In the genomic region with DNA sequence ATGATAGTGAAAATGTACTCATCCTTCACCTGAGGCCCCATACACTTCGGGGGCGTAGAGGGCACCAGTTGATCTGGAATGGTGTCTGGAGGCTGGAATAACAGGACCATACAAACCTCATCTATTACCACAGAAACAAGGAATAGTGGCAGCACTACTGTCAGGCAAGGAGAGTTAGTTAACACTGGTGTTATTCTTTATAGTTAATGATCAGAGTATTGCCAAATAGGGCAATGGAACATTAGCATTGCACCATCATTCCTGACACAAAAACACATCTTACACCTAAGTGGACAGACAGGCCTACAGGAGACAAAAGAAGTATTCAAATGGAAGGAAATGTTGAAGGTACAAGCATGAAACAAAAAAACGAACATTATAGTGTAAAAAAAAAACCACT, we compare ENCODE assay signal across 21 cellular contexts.
DNase-seq lines count a peak whose midpoint lies in the region; ATAC-seq, FAIRE-seq and TF ChIP-seq lines count a peak whose summit lies in the region.
"Had no signal": no experiment of that assay in that cellular context is flagged by ENCODE, and none has a peak within 500 bp of the region (broad histone marks: within the 10 kb centered on the region; RNA-seq: fewer than 3 reads in every experiment).

No MANE protein-coding gene starts in this region.

- DNase-seq in H9 = no peak
- DNase-seq in PC-3 = no peak
- DNase-seq in neuronal stem cell (ENCODE audit: low spot score) = no peak
- no peak for DNase-seq in NCI-H774 (lab: John Stamatoyannopoulos, UW)
- no peak for DNase-seq in GM12891 (ENCODE audit: insufficient read length, low spot score)
- DNase-seq in type B pancreatic cell (ENCODE audit: extremely low spot score, unreplicated experiment) = no peak
- DNase-seq in activated CD8-positive, alpha-beta memory T cell treated with anti-CD3 and anti-CD28 coated beads, Interleukin-2, amount 50 U/mL, for 48 hours = no peak
- DNase-seq: Caco-2; CD4-positive, CD25-positive, alpha-beta regulatory T cell; DND-41; KBM-7; NCI-H1092; NCI-H1436; NCI-H187 treated with DMSO at 0.1 percent for 48 hours; NCI-H2227 treated with DMSO at 0.1 percent for 48 hours; NCI-H510A; NK-92 treated with Interleukin-12 subunit alpha and Interleukin-12 subunit beta, amount 100 ng/mL, for 24 hours; SJCRH30 had no signal

- H2BK20ac ChIP-seq in H9 (ENCODE audit: low read depth, low read length, poor library complexity, severe bottlenecking) = no peak overlapping the region

- H3K27ac ChIP-seq in H9 (ENCODE audit: insufficient read length, low read depth, low read length) (no peak overlapping the region), PC-3 (ENCODE audit: low read length) (peak overlapping the region; percentile 99), iPS-18a (ENCODE audit: low read length) (no peak overlapping the region), neuronal stem cell (replicated peaks; ENCODE audit: low read length) (peak overlapping the region; percentile 74)
- H3K27ac ChIP-seq: SJCRH30 had no signal

- H3F3A ChIP-seq in PC-3 (ENCODE audit: low read length, unreplicated experiment) = peaks cover 18% of the 10 kb centered on the region

- no peak for ATAC-seq in PC-3
- ATAC-seq: GM12878, Panc1 had no signal

- H2BK12ac ChIP-seq in H9 (ENCODE audit: insufficient read length, low read depth, low read length) (no peak overlapping the region), neuronal stem cell (ENCODE audit: low read length) (no peak overlapping the region)

- H3K18ac ChIP-seq in H9 (ENCODE audit: insufficient read length, low read depth, low read length) (no peak overlapping the region), neuronal stem cell (ENCODE audit: low read length) (no peak overlapping the region)

- H3K9me3 ChIP-seq in H9 (ENCODE audit: control insufficient read depth, low read depth, low read length) = no peaks in the 10 kb centered on the region
- no peaks in the 10 kb centered on the region for H3K9me3 ChIP-seq in PC-3 (ENCODE audit: low read length)
- H3K9me3 ChIP-seq in iPS-18a (ENCODE audit: control insufficient read depth, low read depth, low read length) = no peaks in the 10 kb centered on the region
- no peaks in the 10 kb centered on the region for H3K9me3 ChIP-seq in neuronal stem cell (replicated peaks in 1 of 2; ENCODE audit: control insufficient read depth in 2 of 2, insufficient read depth in 1 of 2, low read depth in 1 of 2, low read length in 2 of 2)
- H3K9me3 ChIP-seq: Caco-2, SJCRH30 had no signal

- H3K4me3 ChIP-seq in PC-3 (ENCODE audit: low read length) (no peak overlapping the region), iPS-18a (ENCODE audit: low read length) (peak overlapping the region; percentile 18), neuronal stem cell (ENCODE audit: low read length in 2 of 2) (no peak overlapping the region)
- H3K4me3 ChIP-seq: GM12878, SJCRH30 had no signal

- H4K8ac ChIP-seq in H9 (replicated peaks; ENCODE audit: insufficient read length, low read depth, low read length) (no peak overlapping the region), neuronal stem cell (ENCODE audit: low read depth, low read length) (no peak overlapping the region)

- POLR2A ChIA-PET in PC-3 (lab: Charles Lee; ENCODE audit: unreplicated experiment) = no interaction called here

- no peak overlapping the region for H2AK5ac ChIP-seq in H9 (ENCODE audit: insufficient read length, low read length)
- no peak overlapping the region for H2AK5ac ChIP-seq in neuronal stem cell (ENCODE audit: low read depth, low read length)

- H3K36me3 ChIP-seq in PC-3 (ENCODE audit: low read depth, low read length) (peaks cover 11% of the 10 kb centered on the region; the same call in 1 of the 2 replicates), iPS-18a (ENCODE audit: control insufficient read depth, low read depth, low read length) (peaks cover 8% of the 10 kb centered on the region), neuronal stem cell (replicated peaks in 1 of 2; ENCODE audit: control insufficient read depth in 2 of 2, insufficient read depth in 2 of 2, low read length in 2 of 2) (peaks cover 3 to 69% of the 10 kb centered on the region in 2 donors)
- H3K36me3 ChIP-seq: SJCRH30 had no signal

- peaks cover 10% of the 10 kb centered on the region for H3K4me1 ChIP-seq in H9 (ENCODE audit: insufficient read depth, low read length)
- H3K4me1 ChIP-seq in PC-3 (ENCODE audit: insufficient read depth, low read length) = peaks cover 48% of the 10 kb centered on the region
- peaks cover 47% of the 10 kb centered on the region for H3K4me1 ChIP-seq in iPS-18a (ENCODE audit: control insufficient read depth, low read depth, low read length)
- peaks cover 6 to 8% of the 10 kb centered on the region in 2 donors for H3K4me1 ChIP-seq in neuronal stem cell (ENCODE audit: control insufficient read depth in 2 of 2, insufficient read depth in 1 of 2, low read depth in 1 of 2, low read length in 2 of 2)
- H3K4me1 ChIP-seq: SJCRH30 had no signal

- intact Hi-C loops in PC-3 (cut with micrococcal nuclease) = no loop called here

- no peak overlapping the region for H3K14ac ChIP-seq in H9 (ENCODE audit: insufficient read depth, low read length)
- no peak overlapping the region for H3K14ac ChIP-seq in neuronal stem cell (ENCODE audit: low read length)

- H3K27ac Mint-ChIP-seq in H9 (peak overlapping the region in 2 of 3 experiments; percentile 97 to 98; a peak in 5 of 7 replicates), type B pancreatic cell (no peak overlapping the region)
- H3K27ac Mint-ChIP-seq: CD4-positive, CD25-positive, alpha-beta regulatory T cell had no signal

- no peaks in the 10 kb centered on the region for H3K27me3 ChIP-seq in H9 (ENCODE audit: insufficient read depth, low read length)
- no peaks in the 10 kb centered on the region for H3K27me3 ChIP-seq in PC-3 (ENCODE audit: low read length)
- no peaks in the 10 kb centered on the region for H3K27me3 ChIP-seq in iPS-18a (ENCODE audit: control insufficient read depth, insufficient read depth, low read length)
- no peaks in the 10 kb centered on the region for H3K27me3 ChIP-seq in neuronal stem cell (ENCODE audit: control insufficient read depth in 3 of 3, insufficient read depth in 3 of 3, low read depth in 1 of 3, low read length in 3 of 3)
- H3K27me3 ChIP-seq: SJCRH30 had no signal

- no peak overlapping the region for H4K91ac ChIP-seq in H9 (ENCODE audit: insufficient read length, low read depth, low read length)
- H4K91ac ChIP-seq in neuronal stem cell (ENCODE audit: low read depth, low read length, poor library complexity) = no peak overlapping the region

- H3K4me1 Mint-ChIP-seq in H9 = peaks cover 48 to 49% of the 10 kb centered on the region in 2 experiments
- H3K4me1 Mint-ChIP-seq in type B pancreatic cell (ENCODE audit: unreplicated experiment) = no peaks in the 10 kb centered on the region

- H3K4me3 Mint-ChIP-seq in H9 (peak overlapping the region in 1 of 2 experiments; percentile 49; a peak in 2 of 5 replicates), type B pancreatic cell (no peak overlapping the region)
- H3K4me3 Mint-ChIP-seq: CD4-positive, CD25-positive, alpha-beta regulatory T cell had no signal

- H4K5ac ChIP-seq in H9 (ENCODE audit: insufficient read length, low read depth, low read length) = no peak overlapping the region

- H3K23ac ChIP-seq in H9 (ENCODE audit: insufficient read length, low read depth, low read length) (no peak overlapping the region), neuronal stem cell (ENCODE audit: low read depth, low read length, poor library complexity) (no peak overlapping the region)

- H2BK15ac ChIP-seq in H9 (ENCODE audit: low read depth, low read length) (no peak overlapping the region), neuronal stem cell (ENCODE audit: low read length) (no peak overlapping the region)

- no TSS peak for BruUV-seq in PC-3 (replicated peaks; lab: Mats Ljungman, UMichigan)

- no peak overlapping the region for H2AFZ ChIP-seq in H9 (ENCODE audit: low read length)
- H2AFZ ChIP-seq in PC-3 (ENCODE audit: low read length) = no peak overlapping the region
- no peak overlapping the region for H2AFZ ChIP-seq in neuronal stem cell (ENCODE audit: low read length)

- no peak overlapping the region for H3K4ac ChIP-seq in H9 (ENCODE audit: low read depth, low read length)
- no peak overlapping the region for H3K4ac ChIP-seq in neuronal stem cell (ENCODE audit: low read length)

- H4K20me1 ChIP-seq in H9 (ENCODE audit: control insufficient read depth, insufficient read depth, insufficient read length) = no peaks in the 10 kb centered on the region
- H4K20me1 ChIP-seq in PC-3 (ENCODE audit: low read length) = no peaks in the 10 kb centered on the region

- TF ChIP-seq POLR2A in GM12891 (IDR thresholded peaks at IDR 0.05; ENCODE audit: low read depth, low read length) = no peak

- CTCF ChIA-PET in PC-3 (lab: Charles Lee) = no interaction called here

- FAIRE-seq in GM12891 (lab: Jason Lieb, UNC) = no peak
- FAIRE-seq: GM12878 had no signal

- no peak overlapping the region for H2BK5ac ChIP-seq in H9 (ENCODE audit: insufficient read length, low read length)
- H2BK5ac ChIP-seq in neuronal stem cell (ENCODE audit: low read length) = no peak overlapping the region

- no peak overlapping the region for H3T11ph ChIP-seq in H9 (ENCODE audit: low read length)

- TF ChIP-seq CTCF in H9 (conservative IDR thresholded peaks at IDR 0.05) (no peak), PC-3 (conservative IDR thresholded peaks at IDR 0.05; ENCODE audit: low read depth, low read length) (no peak), type B pancreatic cell (conservative IDR thresholded peaks at IDR 0.05) (no peak)

- H3K23me2 ChIP-seq in H9 (ENCODE audit: insufficient read length, low read depth, low read length, poor library complexity, severe bottlenecking) = no peaks in the 10 kb centered on the region

- H3K27me3 Mint-ChIP-seq in H9 (ENCODE audit: low read depth) (no peaks in the 10 kb centered on the region), type B pancreatic cell (no peaks in the 10 kb centered on the region)
- H3K27me3 Mint-ChIP-seq: CD4-positive, CD25-positive, alpha-beta regulatory T cell had no signal

- H3K56ac ChIP-seq in H9 (ENCODE audit: insufficient read length, low read depth, low read length) = no peak overlapping the region

- H3K9me3 Mint-ChIP-seq in H9 = no peaks in the 10 kb centered on the region
- H3K9me3 Mint-ChIP-seq in type B pancreatic cell = no peaks in the 10 kb centered on the region
- H3K9me3 Mint-ChIP-seq: CD4-positive, CD25-positive, alpha-beta regulatory T cell had no signal

- H3K79me1 ChIP-seq in H9 (ENCODE audit: insufficient read depth, low read depth, low read length, poor library complexity, severe bottlenecking) (no peaks in the 10 kb centered on the region), neuronal stem cell (ENCODE audit: low read depth, low read length) (no peaks in the 10 kb centered on the region)

- H3K4me2 ChIP-seq in H9 (ENCODE audit: insufficient read depth, insufficient read length, low read length) (peak overlapping the region; percentile 51), PC-3 (ENCODE audit: low read length) (peak overlapping the region; percentile 83), neuronal stem cell (ENCODE audit: insufficient read depth, low read length, poor library complexity, severe bottlenecking) (no peak overlapping the region)

- H3K9ac ChIP-seq in H9 (ENCODE audit: extremely low read depth, insufficient read length, low read length) (no peak overlapping the region), PC-3 (ENCODE audit: low read length) (peak overlapping the region; percentile 95; the same call in 1 of the 2 replicates), iPS-18a (ENCODE audit: low read length) (no peak overlapping the region), neuronal stem cell (ENCODE audit: low read depth, low read length, poor library complexity) (no peak overlapping the region)

- WGBS in H9 (ENCODE audit: extremely low coverage, insufficient read length, low lambda C conversion rate) = no CpG with 5 or more reads among the region's 3 CpGs
- WGBS in neuronal stem cell (ENCODE audit: extremely low coverage in 2 of 2, insufficient read length in 2 of 2, insufficient replicate concordance in 1 of 2), 2 donors = no CpG with 5 or more reads among the region's 3 CpGs

- H3K9me2 ChIP-seq in PC-3 (replicated peaks; ENCODE audit: low read length) = no peaks in the 10 kb centered on the region

- no peak overlapping the region for H2BK120ac ChIP-seq in H9 (ENCODE audit: low read depth, low read length, poor library complexity, severe bottlenecking)
- no peak overlapping the region for H2BK120ac ChIP-seq in neuronal stem cell (ENCODE audit: low read depth, low read length)

- H3K36me3 Mint-ChIP-seq in H9 (ENCODE audit: insufficient read depth in 1 of 3, low read depth in 3 of 3) (peaks cover 9 to 22% (median 18%) of the 10 kb centered on the region in 3 experiments), type B pancreatic cell (peaks cover 7% of the 10 kb centered on the region)

- H3K79me2 ChIP-seq in H9 (ENCODE audit: insufficient read depth, low read length) = no peaks in the 10 kb centered on the region
- no peaks in the 10 kb centered on the region for H3K79me2 ChIP-seq in PC-3 (ENCODE audit: low read length)

Comparison
In these comparisons a context has a peak if more than half of its experiments do, and no peak if none do; other contexts are left out.
1. H3K27ac ChIP-seq: peak in PC-3 (single experiment) and neuronal stem cell (single experiment); none in H9 (single experiment) and iPS-18a (single experiment).